ENCODE assay signal across 13 cellular contexts in the genomic region with DNA sequence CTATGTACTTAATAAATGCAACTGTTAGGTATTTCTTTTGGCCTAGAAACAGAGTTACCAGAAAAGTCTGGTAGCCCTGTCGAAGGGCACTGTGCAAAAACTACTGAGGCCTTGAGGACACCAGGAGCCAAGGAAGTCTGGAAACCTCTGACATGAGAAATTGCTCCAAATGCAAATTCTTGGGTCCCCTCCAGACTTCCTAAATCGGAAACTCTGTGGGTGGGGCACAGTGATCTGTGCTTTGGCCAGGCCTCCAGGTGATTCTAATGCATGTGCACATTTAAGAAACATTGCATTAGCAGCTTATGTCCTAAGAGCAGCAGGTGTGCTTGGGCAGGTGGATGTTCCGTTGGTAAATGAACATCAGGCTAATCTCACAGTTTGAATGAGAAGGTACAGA. TPM values are rescaled to one million over a fixed set of nuclear protein-coding genes. Genes with fewer than 3 reads are reported as not detected.
DNase-seq lines count a peak whose midpoint lies in the region; ATAC-seq and TF ChIP-seq lines count a peak whose summit lies in the region.
"Had no signal": no experiment of that assay in that cellular context is flagged by ENCODE, and none has a peak within 500 bp of the region (broad histone marks: within the 10 kb centered on the region; RNA-seq: fewer than 3 reads in every experiment).

No MANE protein-coding gene starts in this region.

- peak overlapping the region in 2 of 4 donors; percentile 27 to 73 for H3K27ac ChIP-seq in body of pancreas
- peak overlapping the region; percentile 22 to 74 for H3K27ac ChIP-seq in lung (ENCODE audit: low read depth in 1 of 2, low read length in 1 of 2)
- peak overlapping the region; percentile 33 to 36 for H3K27ac ChIP-seq in tibial artery

- peaks cover 0 to 4% (median 0%) of the 10 kb centered on the region in 3 donors for H3K9me3 ChIP-seq in body of pancreas
- no peaks in the 10 kb centered on the region for H3K9me3 ChIP-seq in lung (ENCODE audit: control insufficient read depth in 2 of 2, insufficient read depth in 1 of 2, low read length in 1 of 2)
- H3K9me3 ChIP-seq in tibial artery: no peaks in the 10 kb centered on the region

- WGBS in body of pancreas, 2 donors: 52 to 61% methylated on average over 3 of the region's 3 CpGs
- WGBS in lung, 2 donors: 66 to 75% methylated on average over 3 of the region's 3 CpGs

- H3K4me3 ChIP-seq in body of pancreas: no peak overlapping the region
- no peak overlapping the region for H3K4me3 ChIP-seq in lung
- no peak overlapping the region for H3K4me3 ChIP-seq in tibial artery

- no peak for TF ChIP-seq POLR2A in body of pancreas (IDR thresholded peaks at IDR 0.05)

- peak; percentile 20 for ATAC-seq in body of pancreas
- no peak for ATAC-seq in lung (ENCODE audit: insufficient read depth, low FRiP score)
- no peak for ATAC-seq in HG03139 (IDR thresholded peaks at IDR 0.05; ENCODE audit: unreplicated experiment)
- ATAC-seq: activated CD4-positive, alpha-beta T cell treated with anti-CD3 and anti-CD28 coated beads for 36 hours; stimulated activated naive CD8-positive, alpha-beta T cell treated with anti-CD3 and anti-CD28 coated beads, Interleukin-15, amount 100 ng/mL, for 72 hours had no signal

- TF ChIP-seq CTCF in body of pancreas (IDR thresholded peaks at IDR 0.05) (no peak), lung (IDR thresholded peaks at IDR 0.05; ENCODE audit: control extremely low read depth, extremely low read depth) (no peak), tibial artery (IDR thresholded peaks at IDR 0.05) (no peak)

- H3K36me3 ChIP-seq in body of pancreas (replicated peaks in 1 of 2; ENCODE audit: insufficient read depth in 1 of 2, low read depth in 2 of 2): no peaks in the 10 kb centered on the region
- H3K36me3 ChIP-seq in lung (ENCODE audit: control insufficient read depth in 2 of 2, insufficient read depth in 2 of 2, low read length in 2 of 2): peaks cover 0 to 2% of the 10 kb centered on the region in 2 donors
- H3K36me3 ChIP-seq in tibial artery: no peaks in the 10 kb centered on the region

- H3K4me1 ChIP-seq in body of pancreas (peaks cover 22% of the 10 kb centered on the region), lung (ENCODE audit: control insufficient read depth in 2 of 2, insufficient read depth in 2 of 2, low read length in 2 of 2) (peaks cover 12 to 14% of the 10 kb centered on the region in 2 donors), tibial artery (peaks cover 0 to 41% (median 20%) of the 10 kb centered on the region in 4 donors)

- intact Hi-C loops in body of pancreas (cut with DNase I): no loop called here
- intact Hi-C loops in tibial artery (cut with DNase I; ENCODE audit: low total_unique reads): loop anchor here (10.0 kb wide), 1 partner anchor 79 kb away; no protein-coding TSS in a partner anchor

- DNase-seq in M059J (ENCODE audit: low read depth) (peak; percentile 24), body of pancreas (no peak), lung (ENCODE audit: low spot score) (no peak), tibial artery (no peak), NCI-H2196 (lab: John Stamatoyannopoulos, UW; ENCODE audit: unreplicated experiment) (no peak)
- no peak for DNase-seq in activated CD4-positive, alpha-beta T cell treated with anti-CD3 and anti-CD28 coated beads, Interleukin-2, amount 50 U/mL, for 1 hour
- DNase-seq: activated CD4-positive, alpha-beta T cell treated with anti-CD3 and anti-CD28 coated beads for 36 hours; activated naive CD8-positive, alpha-beta T cell treated with anti-CD3 and anti-CD28 coated beads, Interleukin-2, amount 10 ng/mL, durations not matched to agents 7 days and 5 days; DND-41; erythroblast; stimulated activated naive CD8-positive, alpha-beta T cell treated with anti-CD3 and anti-CD28 coated beads, Interleukin-15, amount 100 ng/mL, for 72 hours; T-helper 2 cell had no signal

- H3K27me3 ChIP-seq in body of pancreas: no peaks in the 10 kb centered on the region
- no peaks in the 10 kb centered on the region for H3K27me3 ChIP-seq in lung (ENCODE audit: control insufficient read depth, insufficient read depth)
- no peaks in the 10 kb centered on the region for H3K27me3 ChIP-seq in tibial artery

RNA-seq across cellular contexts. Expression of a gene that starts 50.0 kb away (rescaled TPM):
- total RNA-seq in M059J (2014; rRNA removed; shearing (Covaris generic)): 6.6 and 9.4 TPM in 2 replicates
- total RNA-seq in body of pancreas (10 to 100 TPM; 18.9 to 29.7 TPM), lung (10 to 100 TPM; 49.5 to 91.6 TPM)
- polyA plus RNA-seq in lung: 1 to 10 TPM; 7.9 to 9.8 TPM
